Comparison of ENCODE assay signal across 34 cellular contexts in the genomic region with DNA sequence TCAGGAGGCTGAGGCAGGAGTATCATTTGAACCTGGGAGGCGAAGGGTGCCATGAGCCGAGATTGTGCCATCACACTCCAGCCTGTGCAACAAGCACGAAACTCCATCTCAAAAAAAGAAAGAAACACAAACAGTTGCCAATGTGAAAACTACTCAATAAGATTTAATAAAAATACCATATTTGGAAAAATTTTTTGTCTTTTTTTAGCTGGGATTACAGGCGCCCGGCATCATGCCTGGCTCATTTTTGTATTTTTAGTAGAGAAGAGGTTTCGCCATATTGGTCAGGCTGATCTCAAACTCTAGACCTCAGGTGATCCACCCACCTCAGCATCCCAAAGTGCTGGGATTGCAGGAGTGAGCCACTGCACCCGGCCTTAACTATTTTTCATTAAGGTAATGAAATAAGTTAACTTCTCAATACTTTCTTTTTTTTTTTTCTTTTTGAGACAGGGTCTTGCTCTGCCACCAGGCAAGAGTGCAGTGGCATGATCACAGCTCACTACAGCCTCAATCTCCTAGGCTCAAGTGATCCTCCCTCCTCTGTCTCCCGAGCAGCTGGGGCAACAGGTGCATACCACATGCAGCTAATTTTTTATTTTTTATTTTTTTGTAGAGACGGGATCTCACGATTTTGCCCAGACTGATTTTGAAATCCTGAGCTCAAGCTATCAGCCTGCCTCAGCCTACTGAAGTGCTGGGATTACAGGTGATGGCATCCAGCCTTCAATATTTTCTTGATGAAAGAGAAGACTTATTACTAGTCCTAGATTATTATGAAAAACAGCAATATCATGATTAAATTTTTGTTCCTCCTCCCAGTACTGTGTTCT.
"Had no signal": no experiment of that assay in that cellular context is flagged by ENCODE, and none has a peak within 500 bp of the region (broad histone marks: within the 10 kb centered on the region; RNA-seq: fewer than 3 reads in every experiment).

No MANE protein-coding gene starts in this region.

- H3K36me3 Mint-ChIP-seq: activated naive CD8-positive, alpha-beta T cell treated with anti-CD3 and anti-CD28 coated beads for 36 hours; brain had no signal

- ATAC-seq: activated CD8-positive, alpha-beta T cell treated with anti-CD3 and anti-CD28 coated beads for 36 hours; activated naive CD4-positive, alpha-beta T cell treated with anti-CD3 and anti-CD28 coated beads, Interleukin-2, amount 50 U/mL, for 72 hours; activated T-cell treated with anti-CD3 and anti-CD28 coated beads, Interleukin-2, amount 50 U/mL, for 4 hours; activated T-cell treated with anti-CD3 and anti-CD28 coated beads, Interleukin-2, amount 50 U/mL, for 72 hours; activated T-helper 17 cell treated with anti-CD3 and anti-CD28 coated beads, Interleukin-2, amount 50 U/mL, for 72 hours had no signal

- H3K4me1 ChIP-seq: adrenal gland, ascending aorta had no signal

- H3K4me3 Mint-ChIP-seq: activated B cell treated with CpG ODN at 0.5 μM for 24 hours; activated CD4-positive, alpha-beta memory T cell treated with anti-CD3 and anti-CD28 coated beads for 36 hours; activated CD4-positive, alpha-beta T cell treated with anti-CD3 and anti-CD28 coated beads, Interleukin-2, amount 10 ng/mL, durations not matched to agents 7 days and 5 days; activated CD8-positive, alpha-beta T cell treated with anti-CD3 and anti-CD28 coated beads for 36 hours; activated naive CD4-positive, alpha-beta T cell treated with anti-CD3 and anti-CD28 coated beads for 36 hours; activated naive CD8-positive, alpha-beta T cell treated with anti-CD3 and anti-CD28 coated beads for 36 hours; activated T-cell treated with anti-CD3 and anti-CD28 coated beads, Interleukin-2, amount 50 U/mL, for 4 hours; activated T-cell treated with anti-CD3 and anti-CD28 coated beads, Interleukin-2, amount 50 U/mL, for 72 hours; activated T-helper 1 cell treated with anti-CD3 and anti-CD28 coated beads, Interleukin-12 subunit alpha, Interleukin-12 subunit beta, Interleukin-2, Interleukin-4 antibody, amounts not matched to agents 30 ng/mL and 10 ng/mL and 1 ng/mL, durations not matched to agents 14 hours and 24 hours and 36 hours; activated T-helper 17 cell treated with anti-CD3 and anti-CD28 coated beads, Interleukin-2, amount 50 U/mL, for 72 hours; brain; central memory CD8-positive, alpha-beta T cell; T-helper 1 cell treated with Interleukin-12 subunit alpha and Interleukin-12 subunit beta and Interleukin-4 antibody, amounts not matched to agents 30 μg/mL and 1 μg/mL, for 36 hours; T-helper 2 cell treated with Interferon-gamma antibody and Interleukin-4, amounts not matched to agents 5 μg/mL and 100 μg/mL, for 36 hours had no signal

- H3K27me3 ChIP-seq: adrenal gland, ascending aorta, cardiac muscle cell had no signal

- H3K27ac ChIP-seq: adrenal gland, ascending aorta, cardiac muscle cell, VCaP had no signal

- H3K27ac Mint-ChIP-seq: activated B cell treated with CpG ODN at 0.5 μM for 24 hours; activated CD4-positive, alpha-beta memory T cell treated with anti-CD3 and anti-CD28 coated beads for 36 hours; activated CD4-positive, alpha-beta T cell treated with anti-CD3 and anti-CD28 coated beads, Interleukin-2, amount 10 ng/mL, durations not matched to agents 7 days and 5 days; activated CD8-positive, alpha-beta T cell treated with anti-CD3 and anti-CD28 coated beads for 36 hours; activated naive CD4-positive, alpha-beta T cell treated with anti-CD3 and anti-CD28 coated beads for 36 hours; activated naive CD4-positive, alpha-beta T cell treated with anti-CD3 and anti-CD28 coated beads, Interleukin-2, amount 50 U/mL, for 72 hours; activated naive CD8-positive, alpha-beta T cell treated with anti-CD3 and anti-CD28 coated beads for 36 hours; activated T-cell treated with anti-CD3 and anti-CD28 coated beads, Interleukin-2, amount 50 U/mL, for 72 hours; activated T-helper 1 cell treated with anti-CD3 and anti-CD28 coated beads, Interleukin-12 subunit alpha, Interleukin-12 subunit beta, Interleukin-2, Interleukin-4 antibody, amounts not matched to agents 30 ng/mL and 10 ng/mL and 1 ng/mL, durations not matched to agents 14 hours and 24 hours and 36 hours; activated T-helper 17 cell treated with anti-CD3 and anti-CD28 coated beads, Interleukin-2, amount 50 U/mL, for 72 hours; brain; T-helper 1 cell treated with Interleukin-12 subunit alpha and Interleukin-12 subunit beta and Interleukin-4 antibody, amounts not matched to agents 30 μg/mL and 1 μg/mL, for 36 hours; T-helper 2 cell treated with Interferon-gamma antibody and Interleukin-4, amounts not matched to agents 5 μg/mL and 100 μg/mL, for 36 hours had no signal

- DNase-seq: activated B cell treated with CpG ODN at 0.5 μM for 24 hours; activated CD4-positive, alpha-beta memory T cell treated with anti-CD3 and anti-CD28 coated beads for 36 hours; activated CD4-positive, alpha-beta T cell treated with anti-CD3 and anti-CD28 coated beads for 4 hours; activated CD4-positive, alpha-beta T cell treated with anti-CD3 and anti-CD28 coated beads, Interleukin-2, amount 10 ng/mL, durations not matched to agents 7 days and 5 days; activated CD4-positive, CD25-positive, alpha-beta regulatory T cell treated with anti-CD3 and anti-CD28 coated beads, Interleukin-2, amount 50 U/mL, for 72 hours; activated CD8-positive, alpha-beta memory T cell treated with anti-CD3 and anti-CD28 coated beads, Interleukin-2, amount 50 U/mL, for 4 hours; activated CD8-positive, alpha-beta T cell treated with anti-CD3 and anti-CD28 coated beads for 36 hours; activated effector memory CD4-positive, alpha-beta T cell treated with anti-CD3 and anti-CD28 coated beads, Interleukin-2, amount 50 U/mL, for 16 hours; activated gamma-delta T cell treated with Interleukin-2 at 50 U/mL for 16 hours; activated naive CD4-positive, alpha-beta T cell; activated naive CD4-positive, alpha-beta T cell treated with anti-CD3 and anti-CD28 coated beads for 36 hours; activated naive CD4-positive, alpha-beta T cell treated with anti-CD3 and anti-CD28 coated beads, Interleukin-2, amount 50 U/mL, for 16 hours; activated naive CD8-positive, alpha-beta T cell treated with anti-CD3 and anti-CD28 coated beads for 36 hours; activated T-cell treated with anti-CD3 and anti-CD28 coated beads for 4 hours; activated T-cell treated with anti-CD3 and anti-CD28 coated beads, Interleukin-2, amount 50 U/mL, for 1 hour; activated T-cell treated with anti-CD3 and anti-CD28 coated beads, Interleukin-2, amount 50 U/mL, for 4 hours; activated T-cell treated with anti-CD3 and anti-CD28 coated beads, Interleukin-2, amount 50 U/mL, for 72 hours; adrenal gland; amniotic stem cell; caudate nucleus; cerebellar nuclear complex; T-helper 1 cell; T-helper 2 cell; T-helper 9 cell had no signal

- H3K36me3 ChIP-seq: adrenal gland, ascending aorta, cardiac muscle cell had no signal

- H3K9me3 ChIP-seq: adrenal gland had no signal

- H3K4me1 Mint-ChIP-seq: activated B cell treated with CpG ODN at 0.5 μM for 24 hours; activated CD4-positive, alpha-beta T cell treated with anti-CD3 and anti-CD28 coated beads, Interleukin-2, amount 10 ng/mL, durations not matched to agents 7 days and 5 days; activated naive CD8-positive, alpha-beta T cell treated with anti-CD3 and anti-CD28 coated beads for 36 hours; activated T-helper 17 cell treated with anti-CD3 and anti-CD28 coated beads, Interleukin-2, amount 50 U/mL, for 72 hours; brain; central memory CD8-positive, alpha-beta T cell had no signal

- H3K4me3 ChIP-seq: adrenal gland, ascending aorta, cardiac muscle cell had no signal

- H3K27me3 Mint-ChIP-seq: activated B cell treated with CpG ODN at 0.5 μM for 24 hours; activated CD4-positive, alpha-beta memory T cell treated with anti-CD3 and anti-CD28 coated beads for 36 hours; activated CD4-positive, alpha-beta T cell treated with anti-CD3 and anti-CD28 coated beads, Interleukin-2, amount 10 ng/mL, durations not matched to agents 7 days and 5 days; activated CD8-positive, alpha-beta T cell treated with anti-CD3 and anti-CD28 coated beads for 36 hours; activated naive CD8-positive, alpha-beta T cell treated with anti-CD3 and anti-CD28 coated beads for 36 hours; activated T-helper 17 cell treated with anti-CD3 and anti-CD28 coated beads, Interleukin-2, amount 50 U/mL, for 72 hours; brain; central memory CD8-positive, alpha-beta T cell had no signal
